24 cellular contexts compared by ENCODE assay signal in the genomic region with DNA sequence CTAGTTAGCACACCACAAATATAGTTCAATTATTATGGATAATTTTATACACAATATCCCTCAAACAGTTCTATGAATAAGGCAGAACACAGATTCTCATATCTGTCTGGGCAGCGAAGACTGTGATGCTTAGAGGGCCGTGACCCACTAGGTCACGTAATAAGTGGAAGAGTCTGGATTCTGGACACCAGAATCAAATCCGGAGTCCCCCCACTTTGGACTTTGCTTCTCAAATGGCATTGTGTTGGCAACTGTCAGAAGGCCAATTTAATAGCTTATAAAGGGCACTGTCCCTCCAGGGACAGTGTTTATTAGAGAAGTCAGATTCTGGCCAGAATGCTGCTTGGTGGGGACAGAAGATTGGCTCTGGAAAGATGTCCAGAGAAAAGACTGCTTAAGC.
"Had no signal": no experiment of that assay in that cellular context is flagged by ENCODE, and none has a peak within 500 bp of the region (broad histone marks: within the 10 kb centered on the region; RNA-seq: fewer than 3 reads in every experiment).

No MANE protein-coding gene starts in this region.

- DNase-seq: activated CD4-positive, alpha-beta T cell treated with anti-CD3 and anti-CD28 coated beads, Interleukin-2, amount 10 ng/mL, durations not matched to agents 7 days and 5 days; activated CD4-positive, CD25-positive, alpha-beta regulatory T cell treated with anti-CD3 and anti-CD28 coated beads, Interleukin-2, amount 50 U/mL, for 72 hours; activated CD8-positive, alpha-beta memory T cell treated with anti-CD3 and anti-CD28 coated beads, Interleukin-2, amount 10 ng/mL, durations not matched to agents 7 days and 5 days; activated CD8-positive, alpha-beta T cell treated with anti-CD3 and anti-CD28 coated beads for 36 hours; activated gamma-delta T cell treated with Interleukin-2 at 50 U/mL for 16 hours; activated naive CD8-positive, alpha-beta T cell treated with anti-CD3 and anti-CD28 coated beads for 36 hours; activated T-cell treated with anti-CD3 and anti-CD28 coated beads for 4 hours; amniotic stem cell; cerebellar nuclear complex; cortex of kidney; erythroblast; foreskin fibroblast; heart right ventricle; kidney; small intestine; stimulated activated CD4-positive, alpha-beta T cell treated with anti-CD3 and anti-CD28 coated beads, Interleukin-2, amount 100 ng/mL, for 24 hours; transverse colon; WERI-Rb-1 had no signal

- H3K4me3 Mint-ChIP-seq: activated CD4-positive, alpha-beta T cell treated with anti-CD3 and anti-CD28 coated beads, Interleukin-2, amount 10 ng/mL, durations not matched to agents 7 days and 5 days; activated CD8-positive, alpha-beta memory T cell treated with anti-CD3 and anti-CD28 coated beads, Interleukin-2, amount 10 ng/mL, durations not matched to agents 7 days and 5 days; activated CD8-positive, alpha-beta T cell treated with anti-CD3 and anti-CD28 coated beads for 36 hours; activated naive CD8-positive, alpha-beta T cell treated with anti-CD3 and anti-CD28 coated beads for 36 hours; nephron; stimulated activated memory B cell treated with anti-CD40 and anti-IgM and Interleukin-4, amounts not matched to agents 10 μg/mL and 1 μg/mL and 100 μg/mL, for 72 hours had no signal

- ATAC-seq: activated CD8-positive, alpha-beta memory T cell treated with anti-CD3 and anti-CD28 coated beads, Interleukin-2, amount 10 ng/mL, durations not matched to agents 7 days and 5 days; activated CD8-positive, alpha-beta T cell treated with anti-CD3 and anti-CD28 coated beads for 36 hours; heart right ventricle; sciatic nerve; stimulated activated memory B cell treated with anti-CD40 and anti-IgM and Interleukin-4, amounts not matched to agents 10 μg/mL and 1 μg/mL and 100 μg/mL, for 72 hours had no signal

- H3K4me3 ChIP-seq: breast epithelium, heart right ventricle, lung, transverse colon had no signal

- H3K9me3 ChIP-seq: breast epithelium, heart right ventricle, transverse colon had no signal

- H3K36me3 Mint-ChIP-seq: activated CD8-positive, alpha-beta memory T cell treated with anti-CD3 and anti-CD28 coated beads, Interleukin-2, amount 10 ng/mL, durations not matched to agents 7 days and 5 days; activated naive CD8-positive, alpha-beta T cell treated with anti-CD3 and anti-CD28 coated beads for 36 hours; stimulated activated memory B cell treated with anti-CD40 and anti-IgM and Interleukin-4, amounts not matched to agents 10 μg/mL and 1 μg/mL and 100 μg/mL, for 72 hours had no signal

- H3K4me1 ChIP-seq: breast epithelium, parathyroid adenoma, transverse colon had no signal

- H3K27ac Mint-ChIP-seq: activated CD8-positive, alpha-beta memory T cell treated with anti-CD3 and anti-CD28 coated beads, Interleukin-2, amount 10 ng/mL, durations not matched to agents 7 days and 5 days had no signal

- H3K9me3 Mint-ChIP-seq: stimulated activated memory B cell treated with anti-CD40 and anti-IgM and Interleukin-4, amounts not matched to agents 10 μg/mL and 1 μg/mL and 100 μg/mL, for 72 hours had no signal

- H3K27me3 ChIP-seq: breast epithelium, transverse colon had no signal

- H3K36me3 ChIP-seq: breast epithelium, heart right ventricle, transverse colon, WERI-Rb-1 had no signal

- H3K27me3 Mint-ChIP-seq: activated CD4-positive, alpha-beta T cell treated with anti-CD3 and anti-CD28 coated beads, Interleukin-2, amount 10 ng/mL, durations not matched to agents 7 days and 5 days; activated CD8-positive, alpha-beta memory T cell treated with anti-CD3 and anti-CD28 coated beads, Interleukin-2, amount 10 ng/mL, durations not matched to agents 7 days and 5 days; activated CD8-positive, alpha-beta T cell treated with anti-CD3 and anti-CD28 coated beads for 36 hours; activated naive CD8-positive, alpha-beta T cell treated with anti-CD3 and anti-CD28 coated beads for 36 hours; stimulated activated memory B cell treated with anti-CD40 and anti-IgM and Interleukin-4, amounts not matched to agents 10 μg/mL and 1 μg/mL and 100 μg/mL, for 72 hours had no signal
